ENCODE assay signal across 18 cellular contexts in genomic region chr7:1311406-1312097, GRCh38.
"Had no signal": no experiment of that assay in that cellular context is flagged by ENCODE, and none has a peak within 500 bp of the region (broad histone marks: within the 10 kb centered on the region; RNA-seq: fewer than 3 reads in every experiment).

No MANE protein-coding gene starts in this region.

- H3K9me3 ChIP-seq: colonic mucosa, pancreas, thoracic aorta, transverse colon had no signal

- H3K27ac ChIP-seq: colonic mucosa, foreskin keratinocyte, neural progenitor cell, pancreas, stomach, thoracic aorta, transverse colon had no signal

- H3K9me3 Mint-ChIP-seq: naive thymus-derived CD8-positive, alpha-beta T cell had no signal

- DNase-seq: colonic mucosa; dermis blood vessel endothelial cell; erythroblast; foreskin keratinocyte; head of caudate nucleus; hippocampal formation; left colon; occipital lobe; small intestine; stimulated activated CD4-positive, alpha-beta T cell treated with anti-CD3 and anti-CD28 coated beads, Interleukin-12 subunit alpha, Interleukin-12 subunit beta, amount 100 ng/mL, for 4 hours; stimulated activated naive CD4-positive, alpha-beta T cell; stomach; transverse colon had no signal

- H3K4me3 Mint-ChIP-seq: naive thymus-derived CD8-positive, alpha-beta T cell; neural progenitor cell had no signal

- H3K27me3 ChIP-seq: colonic mucosa, foreskin keratinocyte, neural progenitor cell, pancreas, transverse colon had no signal

- H3K27ac Mint-ChIP-seq: naive thymus-derived CD8-positive, alpha-beta T cell; neural progenitor cell; progenitor cell of endocrine pancreas had no signal

- ATAC-seq: foreskin keratinocyte; left colon; naive thymus-derived CD8-positive, alpha-beta T cell; pancreas had no signal

- H3K4me1 Mint-ChIP-seq: naive thymus-derived CD8-positive, alpha-beta T cell; neural progenitor cell had no signal

- H3K4me3 ChIP-seq: colonic mucosa, neural progenitor cell, pancreas, stomach, thoracic aorta, transverse colon had no signal

- H3K36me3 ChIP-seq: colonic mucosa, neural progenitor cell, pancreas, stomach, thoracic aorta, transverse colon had no signal

- H3K36me3 Mint-ChIP-seq: naive thymus-derived CD8-positive, alpha-beta T cell; neural progenitor cell had no signal
